Comparison of ENCODE assay signal across 8 cellular contexts in genomic region chr2:111375320-111375883, GRCh38.
DNase-seq lines count a peak whose midpoint lies in the region; ATAC-seq, FAIRE-seq and TF ChIP-seq lines count a peak whose summit lies in the region.
"Not testable (repeated sequence)": the region's sequence is repeated elsewhere in the genome, so short reads cannot be mapped to it uniquely, and the experiment has no call there.

No MANE protein-coding gene starts in this region.

- not testable (repeated sequence) for H3K23ac ChIP-seq in trophoblast cell (ENCODE audit: low read length)

- not testable (repeated sequence) for H3K27me3 Mint-ChIP-seq in CD14-positive monocyte (ENCODE audit: low read depth in 3 of 3); natural killer cell (ENCODE audit: low read depth in 2 of 2)

- CTCF ChIA-PET in K562 (lab: Yijun Ruan, JAX; ENCODE audit: low intra/inter-chr PET ratio); HepG2 (lab: Yijun Ruan, JAX; ENCODE audit: low intra/inter-chr PET ratio, low total read pairs): not testable (repeated sequence)

- H3K36me3 Mint-ChIP-seq in CD14-positive monocyte, natural killer cell: not testable (repeated sequence)

- H4K91ac ChIP-seq in trophoblast cell (ENCODE audit: low read depth, low read length) = not testable (repeated sequence)

- not testable (repeated sequence) for TF ChIP-seq RAD21 in K562 (CRISPR knock-in tag; conservative IDR thresholded peaks at IDR 0.05 in 1 of 2, IDR thresholded peaks at IDR 0.05 in 1 of 2); HepG2 (CRISPR knock-in tag; IDR thresholded peaks at IDR 0.05)

- H3K4me2 ChIP-seq in K562 (ENCODE audit: insufficient read depth, low read length) = 0 out of 2 replicates have a peak overlapping the region, but pooled peaks have one; percentile 11
- H3K4me2 ChIP-seq in HepG2 (ENCODE audit: low read depth, low read length); trophoblast cell (ENCODE audit: low read length): not testable (repeated sequence)

- H3K27ac ChIP-seq in HL-60 (replicated peaks); HepG2 (ENCODE audit: extremely low read length, insufficient read depth, low read length); trophoblast cell (ENCODE audit: low read depth, low read length): not testable (repeated sequence)
- H3K27ac ChIP-seq in K562 (ENCODE audit: extremely low read depth, low read depth, low read length) = peak overlapping the region; percentile 58; the same call in 1 of the 3 replicates
- H3K27ac ChIP-seq in cardiac muscle cell = peak overlapping the region; percentile 43

- intact Hi-C loops in CD14-positive monocyte (cut with micrococcal nuclease); K562 (cut with micrococcal nuclease); HepG2 (cut with micrococcal nuclease; ENCODE audit: unreplicated experiment); natural killer cell (cut with micrococcal nuclease): not testable (repeated sequence)

- TF ChIP-seq CTCF in CD14-positive monocyte (IDR thresholded peaks at IDR 0.05); HL-60 (IDR thresholded peaks at IDR 0.05; ENCODE audit: insufficient read depth, low read length); NB4 (IDR thresholded peaks at IDR 0.05; ENCODE audit: low read depth, low read length); K562 (IDR thresholded peaks at IDR 0.05 in 2 of 3, conservative IDR thresholded peaks at IDR 0.05 in 1 of 3; ENCODE audit: insufficient read depth in 2 of 3, low read depth in 1 of 3, low read length in 3 of 3); cardiac muscle cell (IDR thresholded peaks at IDR 0.05; ENCODE audit: low read depth, low read length); HepG2 (CRISPR knock-in tag; IDR thresholded peaks at IDR 0.05); natural killer cell (IDR thresholded peaks at IDR 0.05): not testable (repeated sequence)

- H2BK5ac ChIP-seq in trophoblast cell (ENCODE audit: low read depth, low read length, poor library complexity) = not testable (repeated sequence)

- not testable (repeated sequence) for H3K14ac ChIP-seq in trophoblast cell (ENCODE audit: low read length)

- not testable (repeated sequence) for H3K27me3 ChIP-seq in HL-60 (ENCODE audit: insufficient read depth, poor library complexity, severe bottlenecking); K562 (ENCODE audit: control insufficient read depth in 2 of 2, insufficient read depth in 2 of 2, low read length in 2 of 2); cardiac muscle cell; HepG2 (ENCODE audit: control insufficient read depth in 1 of 2, insufficient read depth in 2 of 2, low read length in 2 of 2); trophoblast cell (ENCODE audit: insufficient read depth, low read length)

- POLR2A ChIA-PET in K562 (lab: Yijun Ruan, JAX); HepG2 (lab: Yijun Ruan, JAX): not testable (repeated sequence)

- H3K9me3 Mint-ChIP-seq in CD14-positive monocyte, natural killer cell: not testable (repeated sequence)

- ATAC-seq in K562 (peak; percentile 45), natural killer cell (peak in 2 of 3 donors; percentile 30 to 37)
- not testable (repeated sequence) for ATAC-seq in HepG2

- not testable (repeated sequence) for H2AK5ac ChIP-seq in trophoblast cell (ENCODE audit: low read length)

- H4K20me1 ChIP-seq in K562 (replicated peaks; ENCODE audit: control insufficient read depth, insufficient read depth, low read length); HepG2 (ENCODE audit: insufficient read depth, low read length): not testable (repeated sequence)

- H3K27ac Mint-ChIP-seq in CD14-positive monocyte (peak overlapping the region; percentile 65 to 89 (median 84)), natural killer cell (peak overlapping the region in 1 of 2 donors; percentile 68)

- TF ChIP-seq POLR2A in NB4 (IDR thresholded peaks at IDR 0.05; ENCODE audit: extremely low read depth, insufficient read length); K562 (conservative IDR thresholded peaks at IDR 0.05); HepG2 (IDR thresholded peaks at IDR 0.05; ENCODE audit: insufficient read depth in 1 of 2, low read depth in 2 of 2, low read length in 2 of 2): not testable (repeated sequence)

- not testable (repeated sequence) for H4K8ac ChIP-seq in trophoblast cell (ENCODE audit: low read depth, low read length)

- not testable (repeated sequence) for H4K12ac ChIP-seq in trophoblast cell (ENCODE audit: low read depth, low read length)

- H3K4ac ChIP-seq in trophoblast cell (ENCODE audit: low read depth, low read length) = not testable (repeated sequence)

- H3K9me1 ChIP-seq in K562 (ENCODE audit: control insufficient read depth, insufficient read depth, low read length) = not testable (repeated sequence)

- H3K4me1 ChIP-seq in K562 (replicated peaks in 1 of 2; ENCODE audit: control insufficient read depth in 2 of 2, insufficient read depth in 2 of 2, low read length in 2 of 2) (peaks cover 0 to 11% of the 10 kb centered on the region in 2 experiments; a peak in 3 of 5 replicates), HepG2 (ENCODE audit: insufficient read depth, low read length) (peaks cover 33% of the 10 kb centered on the region)
- H3K4me1 ChIP-seq in cardiac muscle cell (ENCODE audit: low read depth); trophoblast cell (ENCODE audit: control insufficient read depth in 1 of 2, insufficient read depth in 2 of 2, low read length in 2 of 2): not testable (repeated sequence)

- not testable (repeated sequence) for H2BK12ac ChIP-seq in trophoblast cell (ENCODE audit: low read length)

- peak overlapping the region in 1 of 2 donors; percentile 63 for H3K4me3 Mint-ChIP-seq in CD14-positive monocyte
- H3K4me3 Mint-ChIP-seq in natural killer cell = peak overlapping the region; percentile 28

- H2BK120ac ChIP-seq in trophoblast cell (ENCODE audit: insufficient read depth, low read length, poor library complexity) = peak overlapping the region; percentile 43

- H3K4me3 ChIP-seq in HL-60 (replicated peaks; ENCODE audit: insufficient read depth, low read length); NB4 (ENCODE audit: low read depth, low read length); K562; cardiac muscle cell; HepG2 (replicated peaks in 1 of 3; ENCODE audit: insufficient read depth in 1 of 3, low read depth in 2 of 3, low read length in 3 of 3); trophoblast cell (ENCODE audit: low read depth, low read length): not testable (repeated sequence)

- H3K79me1 ChIP-seq in trophoblast cell (ENCODE audit: low read length) = not testable (repeated sequence)

- in situ Hi-C loops in K562 (cut with MboI); HepG2 (cut with HindIII; ENCODE audit: extremely low pct_ligation_motif_present, low pct_unique_long_range_greater_than_20kb): not testable (repeated sequence)

- TF ChIP-seq EP300 in K562 (IDR thresholded peaks at IDR 0.05; ENCODE audit: low read length) = peak; percentile 22; the same call in 1 of the 2 replicates
- TF ChIP-seq EP300 in HepG2 (IDR thresholded peaks at IDR 0.05; ENCODE audit: low read depth in 2 of 2, low read length in 2 of 2); HepG2 (CRISPR knock-in tag; IDR thresholded peaks at IDR 0.05; ENCODE audit: borderline replicate concordance): not testable (repeated sequence)

- H3K79me2 ChIP-seq in K562 (ENCODE audit: control insufficient read depth, insufficient read depth, low read length) = peaks cover 14% of the 10 kb centered on the region
- H3K79me2 ChIP-seq in HepG2 (ENCODE audit: insufficient read depth, low read length); trophoblast cell (ENCODE audit: control insufficient read depth, insufficient read depth, low read length, poor library complexity): not testable (repeated sequence)

- 38% methylated on average over 5 of the region's 8 CpGs for WGBS in K562 (ENCODE audit: insufficient coverage, low coverage, missing lambda C conversion rate)
- 91% methylated on average over 7 of the region's 8 CpGs for WGBS in HepG2 (ENCODE audit: low lambda C conversion rate)
- WGBS in trophoblast cell (ENCODE audit: extremely low coverage, insufficient coverage, insufficient read length) = no CpG with 5 or more reads among the region's 8 CpGs

- not testable (repeated sequence) for BruUV-seq in K562 (replicated peaks; lab: Mats Ljungman, UMichigan); HepG2 (replicated peaks; lab: Mats Ljungman, UMichigan)

- DNase-seq in CD14-positive monocyte (ENCODE audit: low spot score); cardiac muscle cell (ENCODE audit: low read depth in 1 of 2, low spot score in 1 of 2); HepG2 (ENCODE audit: low spot score); natural killer cell; trophoblast cell: not testable (repeated sequence)
- peak; percentile 19 to 22 for DNase-seq in HL-60 (ENCODE audit: low read depth in 1 of 2, low spot score in 1 of 2)
- peak; percentile 46 for DNase-seq in NB4 (ENCODE audit: low read depth)
- peak in 2 of 4 experiments; percentile 6 to 44 for DNase-seq in K562 (ENCODE audit: extremely low read depth in 1 of 4, low spot score in 3 of 4)

- H3K18ac ChIP-seq in trophoblast cell (ENCODE audit: low read length) = not testable (repeated sequence)

- not testable (repeated sequence) for H3K36me3 ChIP-seq in K562 (ENCODE audit: control insufficient read depth, insufficient read depth, low read length); cardiac muscle cell; HepG2 (replicated peaks in 1 of 2; ENCODE audit: control insufficient read depth in 1 of 2, insufficient read depth in 2 of 2, low read length in 2 of 2); trophoblast cell (ENCODE audit: control insufficient read depth in 1 of 2, insufficient read depth in 2 of 2, low read length in 2 of 2)

- H3K4me1 Mint-ChIP-seq in CD14-positive monocyte = peaks cover 16% of the 10 kb centered on the region
- H3K4me1 Mint-ChIP-seq in natural killer cell = not testable (repeated sequence)

- not testable (repeated sequence) for H2AFZ ChIP-seq in K562 (ENCODE audit: low read depth, low read length); HepG2 (ENCODE audit: low read length); trophoblast cell (ENCODE audit: insufficient read depth, low read length, poor library complexity)

- not testable (repeated sequence) for H3K9me3 ChIP-seq in K562 (replicated peaks; ENCODE audit: control insufficient read depth, insufficient read depth, low read depth, low read length); cardiac muscle cell (ENCODE audit: low read depth); HepG2 (ENCODE audit: low read length); trophoblast cell (ENCODE audit: insufficient read depth, low read depth, low read length)

- H3K9ac ChIP-seq in K562 (ENCODE audit: insufficient read depth in 1 of 2, low read depth in 2 of 2, low read length in 2 of 2) = peak overlapping the region in 1 of 2 experiments; percentile 20; a peak in 1 of 4 replicates
- not testable (repeated sequence) for H3K9ac ChIP-seq in HepG2 (ENCODE audit: insufficient read depth, low read depth, low read length); trophoblast cell (ENCODE audit: low read length)

- FAIRE-seq in K562 (lab: Jason Lieb, UNC) = peak; percentile 76
- FAIRE-seq in HepG2 (lab: Jason Lieb, UNC) = not testable (repeated sequence)
